Comparison of ENCODE assay signal across 22 cellular contexts in genomic region chr1:54926955-54927354, GRCh38. TPM values are rescaled to one million over a fixed set of nuclear protein-coding genes. Genes with fewer than 3 reads are reported as not detected.
DNase-seq lines count a peak whose midpoint lies in the region; ATAC-seq, FAIRE-seq and TF ChIP-seq lines count a peak whose summit lies in the region.
"Had no signal": no experiment of that assay in that cellular context is flagged by ENCODE, and none has a peak within 500 bp of the region (broad histone marks: within the 10 kb centered on the region; RNA-seq: fewer than 3 reads in every experiment).

No MANE protein-coding gene starts in this region.

- FAIRE-seq in HTR-8/SVneo (lab: Jason Lieb, UNC): no peak
- FAIRE-seq: frontal cortex, GM12891, H1 had no signal

- H3K27ac ChIP-seq in SK-N-MC (peak overlapping the region; percentile 86), foreskin keratinocyte (no peak overlapping the region), gastrocnemius medialis (peak overlapping the region; percentile 71 to 92 (median 88))
- H3K27ac ChIP-seq: brain microvascular endothelial cell, SJCRH30 had no signal

- ATAC-seq in foreskin keratinocyte (peak; percentile 20), gastrocnemius medialis (no peak), GM19452 (IDR thresholded peaks at IDR 0.05; ENCODE audit: unreplicated experiment) (no peak)
- ATAC-seq: CD8-positive, alpha-beta T cell had no signal

- in situ Hi-C loops in gastrocnemius medialis (cut with MboI; ENCODE audit: low sequenced_read_pairs in 4 of 4): no loop called here

- H3K27me3 ChIP-seq in foreskin keratinocyte (no peaks in the 10 kb centered on the region), gastrocnemius medialis (no peaks in the 10 kb centered on the region)
- H3K27me3 ChIP-seq: brain microvascular endothelial cell, SJCRH30 had no signal

- intact Hi-C loops in gastrocnemius medialis (cut with DNase I; ENCODE audit: low total_unique reads): loop anchor here (10.0 kb wide), 1 partner anchor 342 kb away; no protein-coding TSS in a partner anchor

- H3K9ac ChIP-seq in SK-N-MC (ENCODE audit: insufficient read length): peak overlapping the region; percentile 52

- peaks cover 18% of the 10 kb centered on the region for H3K4me1 ChIP-seq in foreskin keratinocyte
- H3K4me1 ChIP-seq in gastrocnemius medialis: peaks cover 58 to 70% of the 10 kb centered on the region in 2 donors

- TF ChIP-seq POLR2A in gastrocnemius medialis (IDR thresholded peaks at IDR 0.05): no peak

- TF ChIP-seq CTCF in foreskin keratinocyte (conservative IDR thresholded peaks at IDR 0.05) (no peak), gastrocnemius medialis (IDR thresholded peaks at IDR 0.05 in 4 of 5, conservative IDR thresholded peaks at IDR 0.05 in 1 of 5) (no peak)

- H3K9me3 ChIP-seq in SK-N-MC (ENCODE audit: low read depth, low read length): no peaks in the 10 kb centered on the region
- no peaks in the 10 kb centered on the region for H3K9me3 ChIP-seq in gastrocnemius medialis

- DNase-seq in NCI-H1417 (lab: John Stamatoyannopoulos, UW) (peak in 2 of 3 experiments; percentile 8 to 41), NCI-H1417 treated with DMSO at 0.1 percent for 48 hours (lab: John Stamatoyannopoulos, UW) (no peak), SK-N-MC (ENCODE audit: low read depth, low spot score) (no peak), foreskin keratinocyte (no peak), gastrocnemius medialis (no peak), HTR-8/SVneo (ENCODE audit: insufficient read length, low spot score) (no peak), CD1c-positive myeloid dendritic cell (ENCODE audit: extremely low spot score) (no peak)
- DNase-seq: activated CD4-positive, alpha-beta T cell treated with anti-CD3 and anti-CD28 coated beads for 4 hours; activated T-cell treated with anti-CD3 and anti-CD28 coated beads for 4 hours; CD8-positive, alpha-beta T cell; immature natural killer cell; stimulated activated CD4-positive, alpha-beta T cell treated with anti-CD3 and anti-CD28 coated beads, Interleukin-4, amount 100 ng/mL, for 24 hours; T-helper 9 cell had no signal

- H3K36me3 ChIP-seq in SK-N-MC (ENCODE audit: insufficient read depth, low read length) (no peaks in the 10 kb centered on the region), gastrocnemius medialis (no peaks in the 10 kb centered on the region)
- H3K36me3 ChIP-seq: brain microvascular endothelial cell, SJCRH30 had no signal

- H3K4me3 ChIP-seq in SK-N-MC (peak overlapping the region; percentile 40), gastrocnemius medialis (no peak overlapping the region)
- H3K4me3 ChIP-seq: SJCRH30 had no signal

RNA-seq across cellular contexts. Expression of gene DHCR24, which starts 40.0 kb away (rescaled TPM):
- total RNA-seq in foreskin keratinocyte (257 and 310 TPM in 2 replicates), gastrocnemius medialis (100 to 1,000 TPM; 155 to 362 (median 207) TPM)
- polyA plus RNA-seq in foreskin keratinocyte: 141 and 185 TPM in 2 replicates

RNA-seq across cellular contexts. Expression of gene TMEM61, which starts 53.5 kb away (rescaled TPM):
- total RNA-seq in foreskin keratinocyte: 1.4 and 1.5 TPM in 2 replicates
- polyA plus RNA-seq in foreskin keratinocyte: 1.8 and 1.9 TPM in 2 replicates
- total RNA-seq in gastrocnemius medialis: under 1 TPM in 1 of 4 donors, not detected in 3; 0.58 TPM
- total RNA-seq: A673; CD8-positive, alpha-beta T cell; frontal cortex; G401; sciatic nerve; SJCRH30 had no signal
- polyA plus RNA-seq: immature natural killer cell had no signal

Comparison
In these comparisons a context has a peak if more than half of its experiments do, and no peak if none do; other contexts are left out.
1. DNase-seq: peak in NCI-H1417 (2 of 3); none in NCI-H1417 treated with DMSO at 0.1 percent for 48 hours (single experiment), SK-N-MC (single experiment), foreskin keratinocyte (0 of 2), gastrocnemius medialis (0 of 2), HTR-8/SVneo (single experiment) and CD1c-positive myeloid dendritic cell (single experiment).